ENCODE assay signal across 32 cellular contexts in the genomic region with DNA sequence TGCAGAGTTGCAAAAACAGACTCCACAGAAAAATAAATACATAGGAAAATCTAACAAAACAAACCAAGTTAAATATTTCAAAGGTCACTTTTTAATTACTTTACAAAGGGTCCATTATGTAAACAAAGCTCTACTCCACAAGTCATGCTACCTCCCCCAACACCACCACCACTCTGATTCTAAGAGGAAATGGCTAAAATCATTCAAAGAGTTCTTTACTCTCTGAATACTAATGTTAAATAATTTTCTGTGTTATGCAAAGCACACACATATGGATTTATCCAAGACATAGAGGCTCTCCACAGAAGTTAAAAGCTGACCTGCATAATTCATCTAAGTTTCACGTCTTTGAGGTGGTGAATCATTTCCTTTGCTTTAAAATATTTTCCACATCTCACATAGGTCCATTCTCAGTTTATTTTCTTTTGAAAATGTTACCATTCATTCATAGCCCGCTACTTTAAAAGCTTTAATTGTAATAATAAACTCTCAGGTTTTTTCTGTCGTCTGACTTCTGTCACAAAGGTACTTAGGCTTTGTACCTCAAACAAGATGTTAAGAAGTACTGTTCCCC. TPM values are rescaled to one million over a fixed set of nuclear protein-coding genes. Genes with fewer than 3 reads are reported as not detected.
DNase-seq lines count a peak whose midpoint lies in the region; ATAC-seq, FAIRE-seq and TF ChIP-seq lines count a peak whose summit lies in the region.
"Had no signal": no experiment of that assay in that cellular context is flagged by ENCODE, and none has a peak within 500 bp of the region (broad histone marks: within the 10 kb centered on the region; RNA-seq: fewer than 3 reads in every experiment).

No MANE protein-coding gene starts in this region.

- H3K4me2 ChIP-seq in astrocyte (ENCODE audit: low read length) (peak overlapping the region; percentile 48), hepatocyte (peak overlapping the region; percentile 7)

- H3K4me1 Mint-ChIP-seq in astrocyte (ENCODE audit: low read depth, unreplicated experiment): peaks cover 13% of the 10 kb centered on the region
- H3K4me1 Mint-ChIP-seq: activated naive CD4-positive, alpha-beta T cell treated with anti-CD3 and anti-CD28 coated beads, Interleukin-2, amount 10 ng/mL, durations not matched to agents 7 days and 5 days had no signal

- H4K20me1 ChIP-seq in astrocyte (ENCODE audit: insufficient read depth, low read length): no peaks in the 10 kb centered on the region
- H4K20me1 ChIP-seq in hepatocyte (ENCODE audit: insufficient read depth, poor library complexity, severe bottlenecking): no peaks in the 10 kb centered on the region

- H3K27ac ChIP-seq in astrocyte (ENCODE audit: low read depth, low read length): peak overlapping the region; percentile 43
- H3K27ac ChIP-seq in hepatocyte: peak overlapping the region; percentile 5
- H3K27ac ChIP-seq: breast epithelium, tibial nerve had no signal

- no peak for ATAC-seq in left lobe of liver
- ATAC-seq: activated CD8-positive, alpha-beta T cell treated with anti-CD3 and anti-CD28 coated beads, Interleukin-2, amount 10 ng/mL, durations not matched to agents 7 days and 5 days; naive thymus-derived CD4-positive, alpha-beta T cell; SK-N-SH treated with all-trans-retinoic acid at 6 μM for 48 hours had no signal

- H3K9me3 ChIP-seq in astrocyte (ENCODE audit: insufficient read depth, low read depth, low read length) (peaks cover 3% of the 10 kb centered on the region), hepatocyte (ENCODE audit: low read depth) (no peaks in the 10 kb centered on the region)

- no peak overlapping the region for H3K9ac ChIP-seq in astrocyte (ENCODE audit: low read length)

- FAIRE-seq in astrocyte (lab: Jason Lieb, UNC): no peak
- FAIRE-seq: H1 had no signal

- WGBS in hepatocyte (ENCODE audit: low lambda C conversion rate, missing lambda C conversion rate): 50% methylated on average over 3 of the region's 3 CpGs

- H3K4me1 ChIP-seq in astrocyte (ENCODE audit: insufficient read depth, low read length) (peaks cover 16% of the 10 kb centered on the region), hepatocyte (ENCODE audit: insufficient read depth) (peaks cover 8% of the 10 kb centered on the region)
- H3K4me1 ChIP-seq: breast epithelium, sigmoid colon had no signal

- H3K4me3 ChIP-seq in astrocyte (ENCODE audit: insufficient read depth, low read depth, low read length) (no peak overlapping the region), hepatocyte (no peak overlapping the region)
- H3K4me3 ChIP-seq: breast epithelium, sigmoid colon, tibial nerve had no signal

- no peak overlapping the region for H3K4me3 Mint-ChIP-seq in astrocyte (ENCODE audit: unreplicated experiment)
- H3K4me3 Mint-ChIP-seq: activated CD8-positive, alpha-beta T cell treated with anti-CD3 and anti-CD28 coated beads, Interleukin-2, amount 10 ng/mL, durations not matched to agents 7 days and 5 days; activated naive CD4-positive, alpha-beta T cell treated with anti-CD3 and anti-CD28 coated beads, Interleukin-2, amount 10 ng/mL, durations not matched to agents 7 days and 5 days; naive thymus-derived CD4-positive, alpha-beta T cell had no signal

- no peak overlapping the region for H3K27ac Mint-ChIP-seq in astrocyte (ENCODE audit: unreplicated experiment)
- H3K27ac Mint-ChIP-seq: activated CD8-positive, alpha-beta T cell treated with anti-CD3 and anti-CD28 coated beads, Interleukin-2, amount 10 ng/mL, durations not matched to agents 7 days and 5 days; activated naive CD4-positive, alpha-beta T cell treated with anti-CD3 and anti-CD28 coated beads, Interleukin-2, amount 10 ng/mL, durations not matched to agents 7 days and 5 days; naive thymus-derived CD4-positive, alpha-beta T cell had no signal

- TF ChIP-seq CTCF in astrocyte (IDR thresholded peaks at IDR 0.05; ENCODE audit: insufficient read depth, low read depth, low read length) (no peak), hepatocyte (IDR thresholded peaks at IDR 0.05; ENCODE audit: poor library complexity) (no peak)

- DNase-seq in H4 (ENCODE audit: low spot score) (peak; percentile 26), astrocyte (ENCODE audit: low read depth) (peak; percentile 72), hepatocyte (ENCODE audit: low spot score) (no peak), hepatic stellate cell (ENCODE audit: low spot score) (no peak), left lobe of liver (ENCODE audit: low spot score) (no peak), GDM1 (lab: John Stamatoyannopoulos, UW) (no peak)
- no peak for DNase-seq in effector CD4-positive, alpha-beta T cell
- DNase-seq: activated CD4-positive, CD25-positive, alpha-beta regulatory T cell treated with anti-CD3 and anti-CD28 coated beads, Interleukin-2, amount 50 U/mL, for 72 hours; activated CD8-positive, alpha-beta T cell treated with anti-CD3 and anti-CD28 coated beads, Interleukin-2, amount 10 ng/mL, durations not matched to agents 7 days and 5 days; activated naive CD4-positive, alpha-beta T cell treated with anti-CD3 and anti-CD28 coated beads, Interleukin-2, amount 10 ng/mL, durations not matched to agents 7 days and 5 days; C1 segment of cervical spinal cord; COR-L47; DMS53; GF-D8; glutamatergic neuron; Karpas-422; kidney; midbrain; naive thymus-derived CD4-positive, alpha-beta T cell; NCI-H1436; NCI-H2081 treated with DMSO at 0.1 percent for 48 hours; NCI-H2227 treated with DMSO at 0.1 percent for 48 hours; NCI-H526 treated with DMSO at 0.1 percent for 48 hours; NK-92 treated with Interleukin-12 subunit alpha and Interleukin-12 subunit beta, amount 100 ng/mL, for 24 hours; sigmoid colon; stimulated activated CD4-positive, alpha-beta T cell treated with anti-CD3 and anti-CD28 coated beads, Interleukin-4, amount 100 ng/mL, for 1 hour; T-helper 2 cell had no signal

- H2AFZ ChIP-seq in astrocyte (ENCODE audit: low read depth, low read length): peak overlapping the region; percentile 50
- no peak overlapping the region for H2AFZ ChIP-seq in hepatocyte

- H3K9me2 ChIP-seq in hepatocyte (replicated peaks; ENCODE audit: insufficient read depth): no peaks in the 10 kb centered on the region

- H3K36me3 ChIP-seq in astrocyte (ENCODE audit: insufficient read depth, low read length) (no peaks in the 10 kb centered on the region), hepatocyte (replicated peaks; ENCODE audit: insufficient read depth, low read depth) (no peaks in the 10 kb centered on the region)
- H3K36me3 ChIP-seq: breast epithelium, sigmoid colon, tibial nerve had no signal

- H3K27me3 Mint-ChIP-seq in astrocyte (ENCODE audit: low read depth, unreplicated experiment): no peaks in the 10 kb centered on the region
- H3K27me3 Mint-ChIP-seq: activated naive CD4-positive, alpha-beta T cell treated with anti-CD3 and anti-CD28 coated beads, Interleukin-2, amount 10 ng/mL, durations not matched to agents 7 days and 5 days had no signal

- peaks cover 6% of the 10 kb centered on the region for H3K9me3 Mint-ChIP-seq in astrocyte (ENCODE audit: unreplicated experiment)
- H3K9me3 Mint-ChIP-seq: activated naive CD4-positive, alpha-beta T cell treated with anti-CD3 and anti-CD28 coated beads, Interleukin-2, amount 10 ng/mL, durations not matched to agents 7 days and 5 days had no signal

- H3K79me2 ChIP-seq in astrocyte (ENCODE audit: insufficient read depth, low read length): no peaks in the 10 kb centered on the region
- H3K79me2 ChIP-seq in hepatocyte: no peaks in the 10 kb centered on the region

- H3K27me3 ChIP-seq in astrocyte (ENCODE audit: insufficient read depth, low read length): no peaks in the 10 kb centered on the region
- H3K27me3 ChIP-seq in hepatocyte: no peaks in the 10 kb centered on the region
- H3K27me3 ChIP-seq: breast epithelium, sigmoid colon had no signal

- no peaks in the 10 kb centered on the region for H3K36me3 Mint-ChIP-seq in astrocyte (ENCODE audit: low read depth, unreplicated experiment)
- H3K36me3 Mint-ChIP-seq: activated naive CD4-positive, alpha-beta T cell treated with anti-CD3 and anti-CD28 coated beads, Interleukin-2, amount 10 ng/mL, durations not matched to agents 7 days and 5 days had no signal

RNA-seq across cellular contexts. Expression of gene KIF6, which starts 56.0 kb away (rescaled TPM):
- 2.0 and 2.2 TPM in 2 replicates for total RNA-seq in H4 (2014; rRNA removed; shearing (Covaris generic))
- 1.2 and 2.0 TPM in 2 replicates for total RNA-seq in astrocyte
- total RNA-seq in hepatocyte: 0.28 and 0.87 TPM in 2 replicates
- polyA plus RNA-seq in hepatocyte: 2.2 and 2.3 TPM in 2 replicates
- total RNA-seq in left lobe of liver: 0.05 TPM
- total RNA-seq: activated CD8-positive, alpha-beta T cell treated with anti-CD3 and anti-CD28 coated beads, Interleukin-2, amount 10 ng/mL, durations not matched to agents 7 days and 5 days; naive thymus-derived CD4-positive, alpha-beta T cell; pulmonary artery endothelial cell had no signal

Comparison
In these comparisons a context has a peak if more than half of its experiments do, and no peak if none do; other contexts are left out.
1. DNase-seq: peak in H4 (single experiment) and astrocyte (single experiment); none in hepatocyte (single experiment), hepatic stellate cell (single experiment), effector CD4-positive, alpha-beta T cell (single experiment), left lobe of liver (single experiment) and GDM1 (single experiment).